In the genomic region with DNA sequence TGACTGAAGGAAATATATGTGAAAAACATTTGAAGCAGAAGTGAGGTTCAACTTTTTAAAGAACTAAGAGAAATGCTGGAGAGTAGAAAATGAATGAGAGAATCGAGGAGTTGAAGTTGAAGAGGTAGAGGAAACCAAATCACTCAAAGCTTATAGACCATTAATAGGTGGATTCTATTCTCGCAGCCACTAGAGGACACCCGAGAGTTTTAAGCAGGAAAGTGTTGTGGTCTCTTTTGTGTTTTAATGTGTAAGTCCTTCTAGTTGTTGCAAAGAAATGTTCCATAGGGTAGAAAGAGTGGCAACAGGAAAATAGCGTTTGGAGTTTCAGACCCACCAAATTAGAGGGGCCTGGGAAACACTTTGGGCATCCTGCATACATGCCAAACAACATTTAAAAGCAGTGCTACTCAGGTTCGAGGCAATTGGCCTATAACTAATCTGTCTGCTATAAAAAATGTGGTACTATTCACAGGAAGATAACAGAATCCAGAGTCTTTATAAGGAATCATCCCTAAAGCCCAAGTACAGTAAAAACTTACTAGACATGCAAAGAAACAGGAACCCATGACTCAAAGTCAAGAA, we compare ENCODE assay signal across 9 cellular contexts.
A peak's percentile ranks its signal among the peaks of the same experiment; 100 is the strongest.
DNase-seq lines count a peak whose midpoint lies in the region; ATAC-seq and TF ChIP-seq lines count a peak whose summit lies in the region.
"Had no signal": no experiment of that assay in that cellular context is flagged by ENCODE, and none has a peak within 500 bp of the region (broad histone marks: within the 10 kb centered on the region; RNA-seq: fewer than 3 reads in every experiment).

No MANE protein-coding gene starts in this region.

- H3K27ac ChIP-seq in esophagus squamous epithelium: no peak overlapping the region
- no peak overlapping the region for H3K27ac ChIP-seq in right atrium auricular region
- H3K27ac ChIP-seq in vagina: no peak overlapping the region

- TF ChIP-seq POLR2A in esophagus squamous epithelium (IDR thresholded peaks at IDR 0.05) (no peak), vagina (IDR thresholded peaks at IDR 0.05) (no peak)

- H3K27me3 ChIP-seq in esophagus squamous epithelium (no peaks in the 10 kb centered on the region), right atrium auricular region (no peaks in the 10 kb centered on the region), vagina (no peaks in the 10 kb centered on the region)

- intact Hi-C loops in esophagus squamous epithelium (cut with DNase I): no loop called here
- intact Hi-C loops in vagina (cut with DNase I): no loop called here

- peak; percentile 84 for ATAC-seq in GM18867 (IDR thresholded peaks at IDR 0.05; ENCODE audit: unreplicated experiment)

- no peaks in the 10 kb centered on the region for H3K4me1 ChIP-seq in esophagus squamous epithelium
- H3K4me1 ChIP-seq in right atrium auricular region: no peaks in the 10 kb centered on the region
- no peaks in the 10 kb centered on the region for H3K4me1 ChIP-seq in vagina

- H3K9me3 ChIP-seq in esophagus squamous epithelium (no peaks in the 10 kb centered on the region), right atrium auricular region (no peaks in the 10 kb centered on the region), vagina (no peaks in the 10 kb centered on the region)

- TF ChIP-seq CTCF in esophagus squamous epithelium (IDR thresholded peaks at IDR 0.05) (no peak), right atrium auricular region (IDR thresholded peaks at IDR 0.05) (no peak), vagina (IDR thresholded peaks at IDR 0.05) (no peak)

- no peaks in the 10 kb centered on the region for H3K36me3 ChIP-seq in esophagus squamous epithelium
- H3K36me3 ChIP-seq in right atrium auricular region: no peaks in the 10 kb centered on the region
- H3K36me3 ChIP-seq in vagina: no peaks in the 10 kb centered on the region

- DNase-seq in A172 (ENCODE audit: low spot score) (peak; percentile 32), NAMALWA (ENCODE audit: low spot score) (peak; percentile 54), cerebellar cortex (ENCODE audit: low spot score) (peak; percentile 26), esophagus squamous epithelium (lab: John Stamatoyannopoulos, UW) (no peak), right atrium auricular region (ENCODE audit: low spot score) (no peak), vagina (ENCODE audit: extremely low spot score in 2 of 2) (no peak)
- DNase-seq in stimulated activated naive CD4-positive, alpha-beta T cell treated with Interleukin-2 at 50 U/mL for 16 hours (lab: John Stamatoyannopoulos, UW): no peak
- DNase-seq: midbrain had no signal

- H3K4me3 ChIP-seq in esophagus squamous epithelium (no peak overlapping the region), right atrium auricular region (no peak overlapping the region), vagina (no peak overlapping the region)

- 52 to 60% methylated on average over 5 of the region's 5 CpGs for WGBS in esophagus squamous epithelium, 2 donors

Comparison
In these comparisons a context has a peak if more than half of its experiments do, and no peak if none do; other contexts are left out.
1. DNase-seq: peak in A172 (single experiment), NAMALWA (single experiment) and cerebellar cortex (single experiment); none in esophagus squamous epithelium (single experiment), stimulated activated naive CD4-positive, alpha-beta T cell treated with Interleukin-2 at 50 U/mL for 16 hours (single experiment), right atrium auricular region (single experiment) and vagina (0 of 2).